Comparison of ENCODE assay signal across 17 cellular contexts in the genomic region with DNA sequence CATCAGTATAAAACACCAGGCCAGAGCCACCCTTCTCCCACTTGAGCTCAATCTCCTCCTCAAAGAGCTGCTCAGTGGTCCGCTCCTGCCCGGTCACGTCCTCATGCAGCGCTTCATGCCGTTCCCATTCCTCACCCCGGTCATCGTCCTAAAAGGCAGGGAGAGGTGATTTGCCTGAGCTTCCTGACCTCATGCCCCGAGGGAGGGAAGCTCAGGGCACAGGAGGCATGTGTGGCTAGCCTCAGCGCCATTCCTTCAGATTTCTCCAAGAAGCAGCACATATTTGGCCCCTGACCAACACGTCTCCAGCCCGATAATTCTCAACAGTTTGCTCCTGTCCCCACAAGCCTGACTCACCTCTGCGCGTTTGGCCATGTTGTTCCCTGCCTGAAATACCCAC. TPM values are rescaled to one million over a fixed set of nuclear protein-coding genes. Genes with fewer than 3 reads are reported as not detected.
"Had no signal": no experiment of that assay in that cellular context is flagged by ENCODE, and none has a peak within 500 bp of the region (broad histone marks: within the 10 kb centered on the region; RNA-seq: fewer than 3 reads in every experiment).

No MANE protein-coding gene starts in this region.

- H3K9me3 Mint-ChIP-seq: activated T-cell treated with anti-CD3 and anti-CD28 coated beads, Interleukin-2, amount 50 U/mL, for 4 hours; naive thymus-derived CD4-positive, alpha-beta T cell; stimulated activated naive CD8-positive, alpha-beta T cell treated with anti-CD3 and anti-CD28 coated beads, Interleukin-15, amount 100 ng/mL, for 72 hours had no signal

- H3K4me3 Mint-ChIP-seq: activated CD8-positive, alpha-beta memory T cell treated with anti-CD3 and anti-CD28 coated beads, Interleukin-2, amount 10 ng/mL, durations not matched to agents 7 days and 5 days; activated T-cell treated with anti-CD3 and anti-CD28 coated beads, Interleukin-2, amount 50 U/mL, for 4 hours; stimulated activated naive CD8-positive, alpha-beta T cell treated with anti-CD3 and anti-CD28 coated beads, Interleukin-15, amount 100 ng/mL, for 72 hours had no signal

- DNase-seq: activated CD8-positive, alpha-beta memory T cell treated with anti-CD3 and anti-CD28 coated beads, Interleukin-2, amount 10 ng/mL, durations not matched to agents 7 days and 5 days; activated gamma-delta T cell treated with Interleukin-2 at 50 U/mL for 16 hours; activated T-cell treated with anti-CD3 and anti-CD28 coated beads, Interleukin-2, amount 50 U/mL, for 4 hours; adrenal gland; body of pancreas; effector memory CD4-positive, alpha-beta T cell; left cardiac atrium; lower lobe of right lung; naive thymus-derived CD4-positive, alpha-beta T cell; nucleus accumbens; stimulated activated CD4-positive, alpha-beta T cell treated with anti-CD3 and anti-CD28 coated beads, Interleukin-12 subunit alpha, Interleukin-12 subunit beta, amount 100 ng/mL, for 4 hours; stimulated activated naive CD8-positive, alpha-beta T cell treated with anti-CD3 and anti-CD28 coated beads, Interleukin-15, amount 100 ng/mL, for 72 hours had no signal

- H3K27ac Mint-ChIP-seq: activated CD8-positive, alpha-beta memory T cell treated with anti-CD3 and anti-CD28 coated beads, Interleukin-2, amount 10 ng/mL, durations not matched to agents 7 days and 5 days had no signal

- H3K9me3 ChIP-seq: adrenal gland, body of pancreas, lower lobe of right lung, thoracic aorta had no signal

- ATAC-seq: activated CD4-positive, CD25-positive, alpha-beta regulatory T cell treated with anti-CD3 and anti-CD28 coated beads, Interleukin-2, amount 50 U/mL, for 24 hours; activated CD8-positive, alpha-beta memory T cell treated with anti-CD3 and anti-CD28 coated beads, Interleukin-2, amount 10 ng/mL, durations not matched to agents 7 days and 5 days; activated T-cell treated with anti-CD3 and anti-CD28 coated beads, Interleukin-2, amount 50 U/mL, for 4 hours; body of pancreas; left cardiac atrium; lower lobe of right lung; naive thymus-derived CD4-positive, alpha-beta T cell; stimulated activated naive CD8-positive, alpha-beta T cell treated with anti-CD3 and anti-CD28 coated beads, Interleukin-15, amount 100 ng/mL, for 72 hours had no signal

- H3K4me3 ChIP-seq: adrenal gland, body of pancreas, lower lobe of right lung, thoracic aorta had no signal

- H3K27ac ChIP-seq: adrenal gland, body of pancreas, lower lobe of right lung, thoracic aorta had no signal

- H3K27me3 ChIP-seq: adrenal gland, body of pancreas had no signal

- H3K27me3 Mint-ChIP-seq: activated CD8-positive, alpha-beta memory T cell treated with anti-CD3 and anti-CD28 coated beads, Interleukin-2, amount 10 ng/mL, durations not matched to agents 7 days and 5 days; naive thymus-derived CD4-positive, alpha-beta T cell; stimulated activated naive CD8-positive, alpha-beta T cell treated with anti-CD3 and anti-CD28 coated beads, Interleukin-15, amount 100 ng/mL, for 72 hours had no signal

RNA-seq across cellular contexts. Expression of a gene that starts 19.5 kb away (rescaled TPM):
- total RNA-seq: activated CD8-positive, alpha-beta memory T cell treated with anti-CD3 and anti-CD28 coated beads, Interleukin-2, amount 10 ng/mL, durations not matched to agents 7 days and 5 days; activated T-cell treated with anti-CD3 and anti-CD28 coated beads, Interleukin-2, amount 50 U/mL, for 4 hours; glomerular endothelial cell; mononuclear cell; naive thymus-derived CD4-positive, alpha-beta T cell; thoracic aorta had no signal
- polyA plus RNA-seq: esophagus; naive thymus-derived CD4-positive, alpha-beta T cell had no signal

RNA-seq across cellular contexts. Expression of a gene that starts 31.3 kb away (rescaled TPM):
- total RNA-seq: glomerular endothelial cell had no signal
- polyA plus RNA-seq: naive thymus-derived CD4-positive, alpha-beta T cell had no signal
